10 cellular contexts compared by ENCODE assay signal in genomic region chr5:83708170-83708569, GRCh38.
"Had no signal": no experiment of that assay in that cellular context is flagged by ENCODE, and none has a peak within 500 bp of the region (broad histone marks: within the 10 kb centered on the region; RNA-seq: fewer than 3 reads in every experiment).

No MANE protein-coding gene starts in this region.

- H3K27ac ChIP-seq: GM23248 had no signal

- DNase-seq: GM23248, GOT3, H7, H9, HCEC 1CT, HFFc6 had no signal

- H3K4me3 ChIP-seq: GM23248, GM23338, HAP-1 had no signal

- H3K9me3 ChIP-seq: HAP-1 had no signal

- H2AFZ ChIP-seq: GM23248, GM23338 had no signal

- H3K36me3 ChIP-seq: HAP-1 had no signal

- H3K9ac ChIP-seq: GM23248 had no signal

- FAIRE-seq: H54 had no signal

- H3K4me1 ChIP-seq: HAP-1 had no signal

- H3K4me2 ChIP-seq: GM23338 had no signal

- ATAC-seq: GM23338, HCT116 had no signal
